1 cellular context compared by ENCODE assay signal in the genomic region with DNA sequence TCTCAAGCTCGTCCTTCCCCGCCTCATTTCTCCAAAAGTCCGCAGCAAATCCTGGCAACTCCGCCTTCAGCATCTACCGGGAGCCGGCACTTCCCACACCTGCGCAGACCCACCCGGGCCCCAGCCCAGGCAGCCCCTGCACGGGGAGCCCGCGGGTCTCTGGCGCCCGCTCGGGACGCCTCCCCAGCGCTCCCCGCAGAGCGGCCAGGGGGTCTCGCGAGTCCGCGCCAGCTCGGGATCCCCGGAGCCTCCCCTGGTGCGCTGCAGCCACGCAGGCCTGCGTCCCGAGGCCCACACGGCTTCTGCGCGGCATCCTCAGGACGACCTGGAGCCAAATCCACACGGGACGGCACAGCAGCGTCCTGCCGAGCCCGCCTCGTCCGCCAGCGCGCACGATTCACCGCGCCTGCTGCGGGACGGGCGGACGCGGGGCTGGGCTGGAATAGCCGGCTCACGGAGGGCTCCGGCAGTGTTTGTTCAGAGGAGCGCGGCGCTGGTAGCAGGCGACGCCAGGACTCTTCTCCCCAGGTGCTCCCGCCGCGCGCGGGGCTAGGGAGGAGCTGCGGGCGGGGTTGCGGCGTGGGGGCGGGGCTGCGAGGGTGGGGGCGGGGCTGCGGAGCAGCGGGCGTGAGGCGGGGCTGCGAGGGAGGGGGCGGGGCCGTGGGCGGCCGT.
TF ChIP-seq lines count a peak whose summit lies in the region.

No MANE protein-coding gene starts in this region.

TF ChIP-seq in HepG2, 621 proteins besides CTCF, POLR2A, EP300 and RAD21 (continued from another document and continues in another):
- TF ChIP-seq, protein P1, sequence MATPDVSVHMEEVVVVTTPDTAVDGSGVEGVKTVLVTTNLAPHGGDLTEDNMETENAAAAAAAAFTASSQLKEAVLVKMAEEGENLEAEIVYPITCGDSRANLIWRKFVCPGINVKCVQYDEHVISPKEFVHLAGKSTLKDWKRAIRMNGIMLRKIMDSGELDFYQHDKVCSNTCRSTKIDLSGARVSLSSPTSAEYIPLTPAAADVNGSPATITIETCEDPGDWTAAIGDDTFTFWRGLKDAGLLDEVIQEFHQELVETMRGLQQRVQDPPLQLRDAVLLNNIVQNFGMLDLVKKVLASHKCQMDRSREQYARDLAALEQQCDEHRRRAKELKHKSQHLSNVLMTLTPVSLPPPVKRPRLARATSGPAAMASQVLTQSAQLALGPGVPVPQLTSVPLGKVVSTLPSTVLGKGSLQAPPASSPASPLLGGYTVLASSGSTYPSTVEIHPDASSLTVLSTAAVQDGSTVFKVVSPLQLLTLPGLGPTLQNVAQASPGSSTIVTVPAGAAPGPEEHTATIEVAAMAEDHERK (CRISPR knock-in tag; IDR thresholded peaks at IDR 0.05; ENCODE audit: low read depth), result no peak
- TF ChIP-seq SOX6 (IDR thresholded peaks at IDR 0.05) (no peak), SOX6 (CRISPR knock-in tag; IDR thresholded peaks at IDR 0.05) (no peak; the same call in none of the 2 replicates), SIX4 (CRISPR knock-in tag; IDR thresholded peaks at IDR 0.05) (no peak), LRRFIP1 (CRISPR knock-in tag; conservative IDR thresholded peaks at IDR 0.05) (no peak), ZNF160 (CRISPR knock-in tag; IDR thresholded peaks at IDR 0.05) (no peak), BHLHE40 (IDR thresholded peaks at IDR 0.05; ENCODE audit: low read length) (no peak), FOXM1 (CRISPR knock-in tag; IDR thresholded peaks at IDR 0.05) (no peak), ATRX (CRISPR knock-in tag; IDR thresholded peaks at IDR 0.05; ENCODE audit: borderline replicate concordance) (no peak), CREB1 (IDR thresholded peaks at IDR 0.05) (no peak), CREB1 (CRISPR knock-in tag; IDR thresholded peaks at IDR 0.05) (no peak), SRF (IDR thresholded peaks at IDR 0.05; ENCODE audit: low read depth, low read length) (no peak), TOE1 (CRISPR knock-in tag; IDR thresholded peaks at IDR 0.05) (no peak), SATB2 (CRISPR knock-in tag; IDR thresholded peaks at IDR 0.05) (no peak), KAT7 (CRISPR knock-in tag; IDR thresholded peaks at IDR 0.05; ENCODE audit: borderline replicate concordance) (no peak), ZNF839 (CRISPR knock-in tag; IDR thresholded peaks at IDR 0.05; ENCODE audit: borderline replicate concordance) (no peak), RAD51 (IDR thresholded peaks at IDR 0.05; ENCODE audit: borderline replicate concordance) (no peak), ZNF629 (CRISPR knock-in tag; conservative IDR thresholded peaks at IDR 0.05) (no peak), ZSCAN29 (CRISPR knock-in tag; conservative IDR thresholded peaks at IDR 0.05) (no peak), PHF21A (CRISPR knock-in tag; IDR thresholded peaks at IDR 0.05) (no peak), MTF1 (CRISPR knock-in tag; IDR thresholded peaks at IDR 0.05) (no peak), TBX3 (IDR thresholded peaks at IDR 0.05; ENCODE audit: borderline replicate concordance) (no peak), ZNF546 (CRISPR knock-in tag; conservative IDR thresholded peaks at IDR 0.05) (no peak), NR2F1 (CRISPR knock-in tag; IDR thresholded peaks at IDR 0.05) (no peak), ZNF784 (CRISPR knock-in tag; IDR thresholded peaks at IDR 0.05; ENCODE audit: borderline replicate concordance) (no peak), HMG20A (CRISPR knock-in tag; IDR thresholded peaks at IDR 0.05; ENCODE audit: borderline replicate concordance) (no peak), ZNF432 (CRISPR knock-in tag; IDR thresholded peaks at IDR 0.05; ENCODE audit: borderline replicate concordance) (no peak), ZNF562 (CRISPR knock-in tag; IDR thresholded peaks at IDR 0.05; ENCODE audit: borderline replicate concordance) (no peak), BORCS8-MEF2B (CRISPR knock-in tag; IDR thresholded peaks at IDR 0.05) (no peak), MLLT10 (CRISPR knock-in tag; IDR thresholded peaks at IDR 0.05) (no peak), CC2D1A (CRISPR knock-in tag; IDR thresholded peaks at IDR 0.05) (no peak), HNRNPK (IDR thresholded peaks at IDR 0.05; ENCODE audit: low read depth, low read length, poor library complexity, severe bottlenecking) (peak; percentile 18), ZNF724P (CRISPR knock-in tag; IDR thresholded peaks at IDR 0.05; ENCODE audit: borderline replicate concordance) (peak; percentile 53), MED8 (CRISPR knock-in tag; IDR thresholded peaks at IDR 0.05; ENCODE audit: insufficient replicate concordance) (peak; percentile 59), TFDP1 (CRISPR knock-in tag; IDR thresholded peaks at IDR 0.05; ENCODE audit: borderline replicate concordance) (peak; percentile 69; the same call in 1 of the 2 replicates), ZNF678 (CRISPR knock-in tag; IDR thresholded peaks at IDR 0.05) (no peak), ZNF343 (CRISPR knock-in tag; IDR thresholded peaks at IDR 0.05) (no peak), ZNF570 (CRISPR knock-in tag; IDR thresholded peaks at IDR 0.05; ENCODE audit: borderline replicate concordance) (no peak), NFYB (CRISPR knock-in tag; IDR thresholded peaks at IDR 0.05) (no peak), RXRA (CRISPR knock-in tag; IDR thresholded peaks at IDR 0.05) (0 out of 2 replicates have a peak, but pooled peaks have one; percentile 32), ZNF276 (CRISPR knock-in tag; IDR thresholded peaks at IDR 0.05; ENCODE audit: low read depth) (no peak), KDM3A (CRISPR knock-in tag; IDR thresholded peaks at IDR 0.05; ENCODE audit: low read depth) (no peak), ZNF224 (CRISPR knock-in tag; IDR thresholded peaks at IDR 0.05) (no peak)
- TF ChIP-seq, protein P2, sequence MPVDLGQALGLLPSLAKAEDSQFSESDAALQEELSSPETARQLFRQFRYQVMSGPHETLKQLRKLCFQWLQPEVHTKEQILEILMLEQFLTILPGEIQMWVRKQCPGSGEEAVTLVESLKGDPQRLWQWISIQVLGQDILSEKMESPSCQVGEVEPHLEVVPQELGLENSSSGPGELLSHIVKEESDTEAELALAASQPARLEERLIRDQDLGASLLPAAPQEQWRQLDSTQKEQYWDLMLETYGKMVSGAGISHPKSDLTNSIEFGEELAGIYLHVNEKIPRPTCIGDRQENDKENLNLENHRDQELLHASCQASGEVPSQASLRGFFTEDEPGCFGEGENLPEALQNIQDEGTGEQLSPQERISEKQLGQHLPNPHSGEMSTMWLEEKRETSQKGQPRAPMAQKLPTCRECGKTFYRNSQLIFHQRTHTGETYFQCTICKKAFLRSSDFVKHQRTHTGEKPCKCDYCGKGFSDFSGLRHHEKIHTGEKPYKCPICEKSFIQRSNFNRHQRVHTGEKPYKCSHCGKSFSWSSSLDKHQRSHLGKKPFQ (CRISPR knock-in tag; IDR thresholded peaks at IDR 0.05; ENCODE audit: insufficient replicate concordance), result no peak
- TF ChIP-seq, protein P3, sequence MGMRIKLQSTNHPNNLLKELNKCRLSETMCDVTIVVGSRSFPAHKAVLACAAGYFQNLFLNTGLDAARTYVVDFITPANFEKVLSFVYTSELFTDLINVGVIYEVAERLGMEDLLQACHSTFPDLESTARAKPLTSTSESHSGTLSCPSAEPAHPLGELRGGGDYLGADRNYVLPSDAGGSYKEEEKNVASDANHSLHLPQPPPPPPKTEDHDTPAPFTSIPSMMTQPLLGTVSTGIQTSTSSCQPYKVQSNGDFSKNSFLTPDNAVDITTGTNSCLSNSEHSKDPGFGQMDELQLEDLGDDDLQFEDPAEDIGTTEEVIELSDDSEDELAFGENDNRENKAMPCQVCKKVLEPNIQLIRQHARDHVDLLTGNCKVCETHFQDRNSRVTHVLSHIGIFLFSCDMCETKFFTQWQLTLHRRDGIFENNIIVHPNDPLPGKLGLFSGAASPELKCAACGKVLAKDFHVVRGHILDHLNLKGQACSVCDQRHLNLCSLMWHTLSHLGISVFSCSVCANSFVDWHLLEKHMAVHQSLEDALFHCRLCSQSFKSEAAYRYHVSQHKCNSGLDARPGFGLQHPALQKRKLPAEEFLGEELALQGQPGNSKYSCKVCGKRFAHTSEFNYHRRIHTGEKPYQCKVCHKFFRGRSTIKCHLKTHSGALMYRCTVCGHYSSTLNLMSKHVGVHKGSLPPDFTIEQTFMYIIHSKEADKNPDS (CRISPR knock-in tag; IDR thresholded peaks at IDR 0.05), result no peak
- TF ChIP-seq, protein P4, sequence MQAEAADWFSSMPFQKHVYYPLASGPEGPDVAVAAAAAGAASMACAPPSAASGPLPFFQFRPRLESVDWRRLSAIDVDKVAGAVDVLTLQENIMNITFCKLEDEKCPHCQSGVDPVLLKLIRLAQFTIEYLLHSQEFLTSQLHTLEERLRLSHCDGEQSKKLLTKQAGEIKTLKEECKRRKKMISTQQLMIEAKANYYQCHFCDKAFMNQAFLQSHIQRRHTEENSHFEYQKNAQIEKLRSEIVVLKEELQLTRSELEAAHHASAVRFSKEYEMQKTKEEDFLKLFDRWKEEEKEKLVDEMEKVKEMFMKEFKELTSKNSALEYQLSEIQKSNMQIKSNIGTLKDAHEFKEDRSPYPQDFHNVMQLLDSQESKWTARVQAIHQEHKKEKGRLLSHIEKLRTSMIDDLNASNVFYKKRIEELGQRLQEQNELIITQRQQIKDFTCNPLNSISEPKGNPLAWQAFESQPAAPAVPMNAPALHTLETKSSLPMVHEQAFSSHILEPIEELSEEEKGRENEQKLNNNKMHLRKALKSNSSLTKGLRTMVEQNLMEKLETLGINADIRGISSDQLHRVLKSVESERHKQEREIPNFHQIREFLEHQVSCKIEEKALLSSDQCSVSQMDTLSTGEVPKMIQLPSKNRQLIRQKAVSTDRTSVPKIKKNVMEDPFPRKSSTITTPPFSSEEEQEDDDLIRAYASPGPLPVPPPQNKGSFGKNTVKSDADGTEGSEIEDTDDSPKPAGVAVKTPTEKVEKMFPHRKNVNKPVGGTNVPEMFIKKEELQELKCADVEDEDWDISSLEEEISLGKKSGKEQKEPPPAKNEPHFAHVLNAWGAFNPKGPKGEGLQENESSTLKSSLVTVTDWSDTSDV (CRISPR knock-in tag; IDR thresholded peaks at IDR 0.05), result no peak; the same call in 1 of the 2 replicates
- TF ChIP-seq, protein P5, sequence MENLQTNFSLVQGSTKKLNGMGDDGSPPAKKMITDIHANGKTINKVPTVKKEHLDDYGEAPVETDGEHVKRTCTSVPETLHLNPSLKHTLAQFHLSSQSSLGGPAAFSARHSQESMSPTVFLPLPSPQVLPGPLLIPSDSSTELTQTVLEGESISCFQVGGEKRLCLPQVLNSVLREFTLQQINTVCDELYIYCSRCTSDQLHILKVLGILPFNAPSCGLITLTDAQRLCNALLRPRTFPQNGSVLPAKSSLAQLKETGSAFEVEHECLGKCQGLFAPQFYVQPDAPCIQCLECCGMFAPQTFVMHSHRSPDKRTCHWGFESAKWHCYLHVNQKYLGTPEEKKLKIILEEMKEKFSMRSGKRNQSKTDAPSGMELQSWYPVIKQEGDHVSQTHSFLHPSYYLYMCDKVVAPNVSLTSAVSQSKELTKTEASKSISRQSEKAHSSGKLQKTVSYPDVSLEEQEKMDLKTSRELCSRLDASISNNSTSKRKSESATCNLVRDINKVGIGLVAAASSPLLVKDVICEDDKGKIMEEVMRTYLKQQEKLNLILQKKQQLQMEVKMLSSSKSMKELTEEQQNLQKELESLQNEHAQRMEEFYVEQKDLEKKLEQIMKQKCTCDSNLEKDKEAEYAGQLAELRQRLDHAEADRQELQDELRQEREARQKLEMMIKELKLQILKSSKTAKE (CRISPR knock-in tag; IDR thresholded peaks at IDR 0.05; ENCODE audit: borderline replicate concordance), result 0 out of 2 replicates have a peak, but pooled peaks have one; percentile 39
- TF ChIP-seq, protein P6, sequence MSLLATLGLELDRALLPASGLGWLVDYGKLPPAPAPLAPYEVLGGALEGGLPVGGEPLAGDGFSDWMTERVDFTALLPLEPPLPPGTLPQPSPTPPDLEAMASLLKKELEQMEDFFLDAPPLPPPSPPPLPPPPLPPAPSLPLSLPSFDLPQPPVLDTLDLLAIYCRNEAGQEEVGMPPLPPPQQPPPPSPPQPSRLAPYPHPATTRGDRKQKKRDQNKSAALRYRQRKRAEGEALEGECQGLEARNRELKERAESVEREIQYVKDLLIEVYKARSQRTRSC (CRISPR knock-in tag; IDR thresholded peaks at IDR 0.05; ENCODE audit: low read depth), result no peak
